Comparison of ENCODE assay signal across 10 cellular contexts in genomic region chr3:48505146-48505545, GRCh38. TPM values are rescaled to one million over a fixed set of nuclear protein-coding genes. Genes with fewer than 3 reads are reported as not detected.
DNase-seq lines count a peak whose midpoint lies in the region; ATAC-seq and TF ChIP-seq lines count a peak whose summit lies in the region.
"Had no signal": no experiment of that assay in that cellular context is flagged by ENCODE, and none has a peak within 500 bp of the region (broad histone marks: within the 10 kb centered on the region; RNA-seq: fewer than 3 reads in every experiment).

No MANE protein-coding gene starts in this region.

- H3K27ac Mint-ChIP-seq in stimulated activated effector memory CD8-positive, alpha-beta T cell treated with anti-CD3 and anti-CD28 coated beads, Interleukin-12 subunit alpha, Interleukin-12 subunit beta, amount 100 ng/mL, for 72 hours: peak overlapping the region; percentile 91

- H3K9me2 ChIP-seq in SK-N-SH: no peaks in the 10 kb centered on the region

- peaks cover 13% of the 10 kb centered on the region for H3F3A ChIP-seq in SK-N-SH (replicated peaks; ENCODE audit: insufficient read depth)

- H3K36me3 ChIP-seq in SK-N-SH (replicated peaks in 1 of 2; ENCODE audit: control insufficient read depth in 1 of 2, insufficient read depth in 2 of 2, low read length in 1 of 2): no peaks in the 10 kb centered on the region
- peaks cover under 1% of the 10 kb centered on the region; the same call in 1 of the 2 replicates for H3K36me3 ChIP-seq in iPS-20b (ENCODE audit: insufficient read depth, low read depth, low read length)

- peak overlapping the region; percentile 77 for H3K4me3 Mint-ChIP-seq in stimulated activated effector memory CD8-positive, alpha-beta T cell treated with anti-CD3 and anti-CD28 coated beads, Interleukin-12 subunit alpha, Interleukin-12 subunit beta, amount 100 ng/mL, for 72 hours

- peaks cover 46% of the 10 kb centered on the region for H3K36me3 Mint-ChIP-seq in stimulated activated effector memory CD8-positive, alpha-beta T cell treated with anti-CD3 and anti-CD28 coated beads, Interleukin-12 subunit alpha, Interleukin-12 subunit beta, amount 100 ng/mL, for 72 hours

- H3K9me3 ChIP-seq in SK-N-SH (no peaks in the 10 kb centered on the region), iPS-20b (ENCODE audit: insufficient read depth, low read depth, low read length) (no peaks in the 10 kb centered on the region)

- H3K27ac ChIP-seq in SK-N-SH (ENCODE audit: low read depth in 2 of 2, low read length in 1 of 2) (no peak overlapping the region), VCaP (peak overlapping the region; percentile 77), iPS-20b (ENCODE audit: low read length) (no peak overlapping the region)

- no peak overlapping the region for H3K9ac ChIP-seq in SK-N-SH
- H3K9ac ChIP-seq in iPS-20b (ENCODE audit: low read depth, low read length): peak overlapping the region; percentile 54; the same call in 1 of the 2 replicates

- CTCF ChIA-PET in SK-N-SH (lab: Yijun Ruan, JAX): interaction anchor here (1.6 to 3.3 kb wide), 3 partner anchors 32 to 69 kb away, joined by 9 to 14 read pairs (median 9); no protein-coding TSS in a partner anchor

- no peaks in the 10 kb centered on the region for H3K9me3 Mint-ChIP-seq in stimulated activated effector memory CD8-positive, alpha-beta T cell treated with anti-CD3 and anti-CD28 coated beads, Interleukin-12 subunit alpha, Interleukin-12 subunit beta, amount 100 ng/mL, for 72 hours

- H3K4me3 ChIP-seq in SK-N-SH (ENCODE audit: low read depth in 2 of 2, low read length in 1 of 2) (no peak overlapping the region), iPS-20b (ENCODE audit: low read length) (peak overlapping the region; percentile 74; the same call in 1 of the 2 replicates)

- peak overlapping the region; percentile 100 for H3K4me2 ChIP-seq in SK-N-SH

- H3K4me1 Mint-ChIP-seq in stimulated activated effector memory CD8-positive, alpha-beta T cell treated with anti-CD3 and anti-CD28 coated beads, Interleukin-12 subunit alpha, Interleukin-12 subunit beta, amount 100 ng/mL, for 72 hours: peaks cover 63% of the 10 kb centered on the region

- POLR2A ChIA-PET in SK-N-SH (lab: Yijun Ruan, JAX): interaction anchor here (1.1 kb wide), 1 partner anchor 14 kb away, joined by 4 read pairs; no protein-coding TSS in a partner anchor

- H3K4me1 ChIP-seq in SK-N-SH (ENCODE audit: control insufficient read depth in 1 of 2, insufficient read depth in 2 of 2, low read depth in 1 of 2, low read length in 1 of 2): peaks cover 14 to 43% of the 10 kb centered on the region in 2 experiments; a peak in 2 of 4 replicates
- H3K4me1 ChIP-seq in iPS-20b (ENCODE audit: insufficient read depth, low read length): peaks cover 23% of the 10 kb centered on the region

- H3K27me3 ChIP-seq in SK-N-SH (ENCODE audit: insufficient read depth) (no peaks in the 10 kb centered on the region), iPS-20b (ENCODE audit: insufficient read depth, low read length) (peaks cover 11% of the 10 kb centered on the region; the same call in 1 of the 2 replicates)

- 100% methylated on average over 1 of the region's 2 CpGs for WGBS in SK-N-SH (ENCODE audit: low lambda C conversion rate)

- TF ChIP-seq CTCF in SK-N-SH (IDR thresholded peaks at IDR 0.05) (no peak), VCaP (conservative IDR thresholded peaks at IDR 0.05) (no peak)

- no peak for ATAC-seq in SK-N-SH treated with all-trans-retinoic acid at 6 μM for 48 hours
- no peak for ATAC-seq in stimulated activated effector memory CD8-positive, alpha-beta T cell treated with anti-CD3 and anti-CD28 coated beads, Interleukin-12 subunit alpha, Interleukin-12 subunit beta, amount 100 ng/mL, for 72 hours

- TF ChIP-seq EP300 in SK-N-SH (IDR thresholded peaks at IDR 0.05; ENCODE audit: borderline replicate concordance in 1 of 2, low read depth in 1 of 2, low read length in 1 of 2): no peak

- H3K79me2 ChIP-seq in SK-N-SH (ENCODE audit: insufficient read depth): 0 out of 2 replicates have a peak, but pooled peaks cover 3% of the 10 kb centered on the region

- H4K20me1 ChIP-seq in SK-N-SH (ENCODE audit: insufficient read depth): no peaks in the 10 kb centered on the region

- TF ChIP-seq RAD21 in SK-N-SH (IDR thresholded peaks at IDR 0.05; ENCODE audit: low read length): no peak

- no peak overlapping the region; the same call in 1 of the 2 replicates for H2AFZ ChIP-seq in SK-N-SH (ENCODE audit: low read depth)

- DNase-seq in SK-N-SH (no peak), epidermal melanocyte (ENCODE audit: insufficient read length, low spot score) (no peak), NCI-H748 (lab: John Stamatoyannopoulos, UW; ENCODE audit: unreplicated experiment) (no peak), NCI-H510A treated with DMSO at 0.1 percent for 48 hours (lab: John Stamatoyannopoulos, UW) (no peak)
- DNase-seq in stimulated activated effector memory CD8-positive, alpha-beta T cell treated with anti-CD3 and anti-CD28 coated beads, Interleukin-12 subunit alpha, Interleukin-12 subunit beta, amount 100 ng/mL, for 72 hours (ENCODE audit: low spot score in 2 of 2): no peak
- DNase-seq: cortex of kidney; stimulated activated naive CD4-positive, alpha-beta T cell had no signal

TF ChIP-seq in SK-N-SH, 30 proteins besides CTCF, POLR2A, EP300 and RAD21 (continues in another document):
- TF ChIP-seq GATA2 (CRISPR knock-in tag; IDR thresholded peaks at IDR 0.05): no peak
- no peak for TF ChIP-seq USF1 (IDR thresholded peaks at IDR 0.05; ENCODE audit: borderline replicate concordance, low read depth)
- no peak for TF ChIP-seq EZH2phosphoT487 (IDR thresholded peaks at IDR 0.05; ENCODE audit: borderline replicate concordance, low read depth)
- TF ChIP-seq RXRA (IDR thresholded peaks at IDR 0.05; ENCODE audit: borderline replicate concordance, low read depth): no peak
- TF ChIP-seq GABPA (IDR thresholded peaks at IDR 0.05; ENCODE audit: low read depth): no peak

TF ChIP-seq in SK-N-SH treated with all-trans-retinoic acid at 6 μM for 48 hours, 23 proteins besides CTCF, POLR2A, EP300 and RAD21:
- TF ChIP-seq GLIS3 (CRISPR knock-in tag; IDR thresholded peaks at IDR 0.05) (no peak), PPARA (CRISPR knock-in tag; IDR thresholded peaks at IDR 0.05; ENCODE audit: borderline replicate concordance) (no peak), ARNTL (CRISPR knock-in tag; IDR thresholded peaks at IDR 0.05; ENCODE audit: borderline replicate concordance, low read depth) (no peak), TCF4 (CRISPR knock-in tag; IDR thresholded peaks at IDR 0.05; ENCODE audit: borderline replicate concordance) (no peak), ISL1 (CRISPR knock-in tag; IDR thresholded peaks at IDR 0.05) (no peak), CSDC2 (CRISPR knock-in tag; IDR thresholded peaks at IDR 0.05) (no peak), ZC3H10 (CRISPR knock-in tag; IDR thresholded peaks at IDR 0.05) (no peak), ZFP30 (CRISPR knock-in tag; IDR thresholded peaks at IDR 0.05) (no peak), CREB5 (CRISPR knock-in tag; IDR thresholded peaks at IDR 0.05; ENCODE audit: low read depth) (no peak), PATZ1 (CRISPR knock-in tag; IDR thresholded peaks at IDR 0.05; ENCODE audit: borderline replicate concordance) (no peak), ZNF70 (CRISPR knock-in tag; IDR thresholded peaks at IDR 0.05) (no peak), SNAI2 (CRISPR knock-in tag; IDR thresholded peaks at IDR 0.05) (no peak)

RNA-seq across cellular contexts. Expression of gene SHISA5, which starts 1.2 kb away (rescaled TPM):
- 141 and 194 TPM in 2 replicates for polyA plus RNA-seq in SK-N-SH (2012; rRNA removed)
- polyA plus RNA-seq in SK-N-SH (2012; cell fraction: cytosol; rRNA removed): 121 and 166 TPM in 2 replicates
- 102 and 112 TPM in 2 replicates for polyA plus RNA-seq in SK-N-SH (2012; cell fraction: nucleus; rRNA removed)

RNA-seq across cellular contexts. Expression of gene PFKFB4, which starts 51.5 kb away (rescaled TPM):
- 5.7 and 6.7 TPM in 2 replicates for polyA plus RNA-seq in SK-N-SH (2012; rRNA removed)
- polyA plus RNA-seq in SK-N-SH (2012; cell fraction: cytosol; rRNA removed): 3.2 and 4.1 TPM in 2 replicates
- polyA plus RNA-seq in SK-N-SH (2012; cell fraction: nucleus; rRNA removed): 14.3 and 15.3 TPM in 2 replicates

RNA-seq across cellular contexts. Expression of gene UCN2, which starts 58.4 kb away (rescaled TPM):
- 0.50 and 0.69 TPM in 2 replicates for polyA plus RNA-seq in SK-N-SH (2012; rRNA removed)
- polyA plus RNA-seq in SK-N-SH (2012; cell fraction: cytosol; rRNA removed): 0.15 and 0.22 TPM in 2 replicates
- 2.7 and 4.1 TPM in 2 replicates for polyA plus RNA-seq in SK-N-SH (2012; cell fraction: nucleus; rRNA removed)

RNA-seq across cellular contexts. Expression of gene ATRIP, which starts 58.6 kb away (rescaled TPM):
- 5.6 and 6.5 TPM in 2 replicates for polyA plus RNA-seq in SK-N-SH (2012; rRNA removed)
- 4.0 and 4.3 TPM in 2 replicates for polyA plus RNA-seq in SK-N-SH (2012; cell fraction: cytosol; rRNA removed)
- polyA plus RNA-seq in SK-N-SH (2012; cell fraction: nucleus; rRNA removed): 12.5 and 14.9 TPM in 2 replicates
